Comparison of ENCODE assay signal across 9 cellular contexts in genomic region chr6:135087403-135087802, GRCh38. TPM values are rescaled to one million over a fixed set of nuclear protein-coding genes. Genes with fewer than 3 reads are reported as not detected.
DNase-seq lines count a peak whose midpoint lies in the region; ATAC-seq, FAIRE-seq and TF ChIP-seq lines count a peak whose summit lies in the region.
"Had no signal": no experiment of that assay in that cellular context is flagged by ENCODE, and none has a peak within 500 bp of the region (broad histone marks: within the 10 kb centered on the region; RNA-seq: fewer than 3 reads in every experiment).

No MANE protein-coding gene starts in this region.

- peak overlapping the region; percentile 70 for H3K4me3 Mint-ChIP-seq in CD8-positive, alpha-beta T cell
- H3K4me3 Mint-ChIP-seq in endodermal cell = no peak overlapping the region

- H3K4me2 ChIP-seq in OCI-LY7 (ENCODE audit: low read length) = peak overlapping the region; percentile 17; the same call in 1 of the 2 replicates

- POLR2A ChIA-PET in CD8-positive, alpha-beta T cell (lab: Charles Lee) = interaction anchor here (1.1 to 3.0 kb wide), 5 partner anchors 9 to 57 kb away, joined by 3 to 26 read pairs (median 4); partner anchors contain the start of gene HBS1L
- POLR2A ChIA-PET in OCI-LY7 (lab: Charles Lee) = interaction anchor here (1.0 to 4.9 kb wide), 7 partner anchors 8 to 97 kb away, joined by 3 to 32 read pairs (median 7); partner anchors contain the start of genes HBS1L and MYB

- H2AFZ ChIP-seq in OCI-LY7 (ENCODE audit: low read length) = peak overlapping the region; percentile 75; the same call in 1 of the 2 replicates

- H3K4me3 ChIP-seq in CD8-positive, alpha-beta T cell (ENCODE audit: low read depth, low read length) = peak overlapping the region; percentile 19
- no peak overlapping the region for H3K4me3 ChIP-seq in OCI-LY7 (ENCODE audit: low read depth, low read length, poor library complexity, severe bottlenecking)
- H3K4me3 ChIP-seq in endodermal cell (ENCODE audit: low read length) = no peak overlapping the region

- H3K27ac ChIP-seq in CD8-positive, alpha-beta T cell (ENCODE audit: low read depth, low read length) = peak overlapping the region; percentile 28
- no peak overlapping the region for H3K27ac ChIP-seq in OCI-LY7 (ENCODE audit: low read depth, low read length, poor library complexity, severe bottlenecking)
- H3K27ac ChIP-seq in endodermal cell (ENCODE audit: low read depth, low read length) = no peak overlapping the region

- WGBS in endodermal cell (ENCODE audit: insufficient coverage in 1 of 2, insufficient read length in 1 of 2), 2 experiments = 86% methylated on average over 2 of the region's 3 CpGs; no CpG with 5 or more reads in 1 of the 2 experiments

- peaks cover 4% of the 10 kb centered on the region for H3K9me3 Mint-ChIP-seq in CD8-positive, alpha-beta T cell
- peaks cover 2% of the 10 kb centered on the region for H3K9me3 Mint-ChIP-seq in endodermal cell

- FAIRE-seq in GM18507 (lab: Jason Lieb, UNC) = peak; percentile 65
- FAIRE-seq: TTC549 had no signal

- no peaks in the 10 kb centered on the region for H3K27me3 ChIP-seq in CD8-positive, alpha-beta T cell (ENCODE audit: insufficient read depth, low read length)
- H3K27me3 ChIP-seq in endodermal cell (ENCODE audit: control insufficient read depth, insufficient read depth, low read length, poor library complexity, severe bottlenecking) = no peaks in the 10 kb centered on the region

- no peaks in the 10 kb centered on the region for H3K36me3 ChIP-seq in CD8-positive, alpha-beta T cell (ENCODE audit: insufficient read depth, low read length)
- no peaks in the 10 kb centered on the region for H3K36me3 ChIP-seq in OCI-LY7 (ENCODE audit: insufficient read depth, low read length)
- no peaks in the 10 kb centered on the region for H3K36me3 ChIP-seq in endodermal cell (ENCODE audit: control insufficient read depth, insufficient read depth, low read length)

- H3K4me1 Mint-ChIP-seq in CD8-positive, alpha-beta T cell (ENCODE audit: low read depth) = peaks cover 66% of the 10 kb centered on the region
- H3K4me1 Mint-ChIP-seq in endodermal cell = peaks cover 8% of the 10 kb centered on the region

- intact Hi-C loops in CD8-positive, alpha-beta T cell (cut with DNase I, micrococcal nuclease) = loop anchor here (1.0 to 10.0 kb wide), 8 partner anchors 15 to 913 kb away; partner anchors contain the start of gene HBS1L (in 2 of the 2)
- intact Hi-C loops in OCI-LY7 (cut with micrococcal nuclease; ENCODE audit: unreplicated experiment) = no loop called here

- CTCF ChIA-PET in CD8-positive, alpha-beta T cell (lab: Charles Lee) = interaction anchor here (0.6 to 3.6 kb wide), 11 partner anchors 12 to 97 kb away, joined by 3 to 20 read pairs (median 3); partner anchors contain the start of genes HBS1L and MYB
- CTCF ChIA-PET in OCI-LY7 (lab: Charles Lee; ENCODE audit: unreplicated experiment) = interaction anchor here (1.0 to 1.5 kb wide), 2 partner anchors 13 to 25 kb away, joined by 3 to 4 read pairs; no protein-coding TSS in a partner anchor

- DNase-seq in CD8-positive, alpha-beta T cell = peak in 3 of 7 experiments; percentile 12 to 56 (median 44)
- DNase-seq in GM18507 (ENCODE audit: extremely low spot score, insufficient read length, low read depth) = no peak
- DNase-seq in OCI-LY7 (ENCODE audit: low spot score) = peak; percentile 19
- DNase-seq in endodermal cell = no peak

- H3K27me3 Mint-ChIP-seq in CD8-positive, alpha-beta T cell (ENCODE audit: low read depth) = no peaks in the 10 kb centered on the region
- peaks cover 4% of the 10 kb centered on the region for H3K27me3 Mint-ChIP-seq in endodermal cell (ENCODE audit: insufficient read depth)

- H3K9me3 ChIP-seq in CD8-positive, alpha-beta T cell (ENCODE audit: low read length) = no peaks in the 10 kb centered on the region
- H3K9me3 ChIP-seq in OCI-LY7 (ENCODE audit: low read length) (peaks cover 9% of the 10 kb centered on the region; the same call in 1 of the 2 replicates), endodermal cell (ENCODE audit: control insufficient read depth, low read length) (peaks cover 2% of the 10 kb centered on the region)

- H3K4me1 ChIP-seq in CD8-positive, alpha-beta T cell (ENCODE audit: insufficient read depth, low read length) = peaks cover 56% of the 10 kb centered on the region
- H3K4me1 ChIP-seq in OCI-LY7 (ENCODE audit: insufficient read depth, low read length, poor library complexity, severe bottlenecking) (no peaks in the 10 kb centered on the region), endodermal cell (ENCODE audit: control insufficient read depth, insufficient read depth, low read length) (no peaks in the 10 kb centered on the region)

- peak; percentile 41 for ATAC-seq in CD8-positive, alpha-beta T cell
- no peak for ATAC-seq in GM19351 (IDR thresholded peaks at IDR 0.05; ENCODE audit: unreplicated experiment)
- ATAC-seq in HG02759 (IDR thresholded peaks at IDR 0.05; ENCODE audit: unreplicated experiment) = no peak
- no peak for ATAC-seq in HG03520 (IDR thresholded peaks at IDR 0.05; ENCODE audit: unreplicated experiment)
- no peak for ATAC-seq in HG03159 (IDR thresholded peaks at IDR 0.05; ENCODE audit: unreplicated experiment)

- no peak for TF ChIP-seq CTCF in CD8-positive, alpha-beta T cell (IDR thresholded peaks at IDR 0.05)
- TF ChIP-seq CTCF in OCI-LY7 (conservative IDR thresholded peaks at IDR 0.05; ENCODE audit: low read length) (peak; percentile 56; the same call in 1 of the 2 replicates), endodermal cell (conservative IDR thresholded peaks at IDR 0.05) (peak; percentile 63)

- H3K27ac Mint-ChIP-seq in CD8-positive, alpha-beta T cell = peak overlapping the region; percentile 94
- no peak overlapping the region for H3K27ac Mint-ChIP-seq in endodermal cell

- H3K79me2 ChIP-seq in OCI-LY7 (ENCODE audit: insufficient read depth, low read depth, low read length) = no peaks in the 10 kb centered on the region

- BruUV-seq in OCI-LY7 (replicated peaks; lab: Mats Ljungman, UMichigan) = no TSS peak

- H3K9me2 ChIP-seq in OCI-LY7 (ENCODE audit: insufficient read depth, low read length) = no peaks in the 10 kb centered on the region

- H4K20me1 ChIP-seq in OCI-LY7 (ENCODE audit: insufficient read depth, low read length) = no peaks in the 10 kb centered on the region

- no peak overlapping the region for H3K9ac ChIP-seq in endodermal cell (ENCODE audit: extremely low read depth, low read length, poor library complexity, severe bottlenecking)

- no peaks in the 10 kb centered on the region for H3K36me3 Mint-ChIP-seq in CD8-positive, alpha-beta T cell
- H3K36me3 Mint-ChIP-seq in endodermal cell (ENCODE audit: low read depth) = no peaks in the 10 kb centered on the region

RNA-seq across cellular contexts. Expression of gene HBS1L, which starts 32.8 kb away (rescaled TPM):
- total RNA-seq in CD8-positive, alpha-beta T cell = 100 to 1,000 TPM; 119 to 123 TPM
- total RNA-seq in OCI-LY7 (2014; rRNA removed; shearing (Covaris generic)) = 82.9 and 95.4 TPM in 2 replicates
- total RNA-seq in OCI-LY7 (2022) (93.1 and 94.9 TPM in 2 replicates), endodermal cell (100 to 1,000 TPM; 106 to 122 TPM)
- 74.7 TPM for polyA plus RNA-seq in endodermal cell (2013, experiment 1 of 2)
- polyA plus RNA-seq in endodermal cell (2013, experiment 2 of 2) = 67.1 TPM
